Comparison of ENCODE assay signal across 1 cellular context in the genomic region with DNA sequence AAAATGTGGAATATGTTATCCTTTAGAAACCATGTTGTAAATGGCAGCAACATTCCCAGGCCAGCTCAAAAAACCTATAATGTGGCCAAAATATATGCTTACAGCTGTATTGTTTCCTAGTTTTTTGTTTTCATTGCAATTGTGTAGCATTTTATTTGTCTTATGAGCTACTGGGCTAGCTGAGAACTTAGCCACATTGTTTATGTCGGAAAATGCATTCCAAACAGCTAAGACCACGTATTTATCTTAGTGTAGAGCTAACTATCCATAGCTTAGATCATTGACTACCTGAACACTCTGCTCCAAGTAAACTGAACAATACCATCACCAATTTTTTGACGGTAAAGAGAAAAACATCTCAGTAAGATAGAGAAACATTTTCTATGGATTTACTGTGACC.
TF ChIP-seq lines count a peak whose summit lies in the region.

No MANE protein-coding gene starts in this region.

TF ChIP-seq in IMR-90, 13 proteins besides CTCF, POLR2A, EP300 and RAD21 (continued from another document):
- TF ChIP-seq, protein P1, sequence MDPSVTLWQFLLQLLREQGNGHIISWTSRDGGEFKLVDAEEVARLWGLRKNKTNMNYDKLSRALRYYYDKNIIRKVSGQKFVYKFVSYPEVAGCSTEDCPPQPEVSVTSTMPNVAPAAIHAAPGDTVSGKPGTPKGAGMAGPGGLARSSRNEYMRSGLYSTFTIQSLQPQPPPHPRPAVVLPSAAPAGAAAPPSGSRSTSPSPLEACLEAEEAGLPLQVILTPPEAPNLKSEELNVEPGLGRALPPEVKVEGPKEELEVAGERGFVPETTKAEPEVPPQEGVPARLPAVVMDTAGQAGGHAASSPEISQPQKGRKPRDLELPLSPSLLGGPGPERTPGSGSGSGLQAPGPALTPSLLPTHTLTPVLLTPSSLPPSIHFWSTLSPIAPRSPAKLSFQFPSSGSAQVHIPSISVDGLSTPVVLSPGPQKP (IDR thresholded peaks at IDR 0.05; ENCODE audit: borderline replicate concordance, low read depth, low read length): no peak
- TF ChIP-seq, protein P2, sequence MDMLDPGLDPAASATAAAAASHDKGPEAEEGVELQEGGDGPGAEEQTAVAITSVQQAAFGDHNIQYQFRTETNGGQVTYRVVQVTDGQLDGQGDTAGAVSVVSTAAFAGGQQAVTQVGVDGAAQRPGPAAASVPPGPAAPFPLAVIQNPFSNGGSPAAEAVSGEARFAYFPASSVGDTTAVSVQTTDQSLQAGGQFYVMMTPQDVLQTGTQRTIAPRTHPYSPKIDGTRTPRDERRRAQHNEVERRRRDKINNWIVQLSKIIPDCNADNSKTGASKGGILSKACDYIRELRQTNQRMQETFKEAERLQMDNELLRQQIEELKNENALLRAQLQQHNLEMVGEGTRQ (IDR thresholded peaks at IDR 0.05; ENCODE audit: low read depth, low read length): no peak
- no peak for TF ChIP-seq FOS (IDR thresholded peaks at IDR 0.05; ENCODE audit: low read depth, low read length)
- TF ChIP-seq MXI1 (IDR thresholded peaks at IDR 0.05; ENCODE audit: borderline replicate concordance, low read depth, low read length): no peak
TF ChIP-seq in IMR-90: peak in this region for 0.
